ENCODE assay signal across 27 cellular contexts in the genomic region with DNA sequence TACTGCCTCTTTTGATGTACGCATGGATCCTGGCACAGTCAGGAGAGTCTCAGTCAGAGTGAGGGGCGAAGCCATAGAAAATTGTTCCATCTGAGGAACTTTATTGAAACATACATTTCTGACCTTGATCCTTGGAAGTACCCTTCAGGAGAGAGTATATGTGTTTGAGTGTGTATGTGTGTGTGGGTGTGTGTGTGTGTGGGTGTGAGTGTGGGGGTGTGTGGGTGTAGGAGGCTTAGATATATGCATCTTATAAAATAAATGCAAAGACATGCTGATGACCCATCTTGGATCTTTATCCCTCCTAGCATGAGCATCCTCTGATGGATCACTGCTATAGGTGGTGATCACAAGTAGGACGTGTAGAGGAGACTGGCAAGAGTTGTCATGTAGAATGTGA.
"Had no signal": no experiment of that assay in that cellular context is flagged by ENCODE, and none has a peak within 500 bp of the region (broad histone marks: within the 10 kb centered on the region; RNA-seq: fewer than 3 reads in every experiment).

No MANE protein-coding gene starts in this region.

- H3K27ac ChIP-seq: adrenal gland, body of pancreas, breast epithelium, SJCRH30, SK-N-MC had no signal

- H3K36me3 ChIP-seq: adrenal gland, breast epithelium, SJCRH30 had no signal

- H3K27me3 ChIP-seq: adrenal gland, body of pancreas, breast epithelium, SJCRH30 had no signal

- H3K9me3 ChIP-seq: adrenal gland, body of pancreas, breast epithelium, SJCRH30 had no signal

- ATAC-seq: activated CD4-positive, alpha-beta T cell treated with anti-CD3 and anti-CD28 coated beads for 36 hours; activated CD4-positive, CD25-positive, alpha-beta regulatory T cell treated with anti-CD3 and anti-CD28 coated beads, Interleukin-2, amount 50 U/mL, for 24 hours; activated CD8-positive, alpha-beta T cell treated with anti-CD3 and anti-CD28 coated beads, Interleukin-2, amount 10 ng/mL, durations not matched to agents 7 days and 5 days; activated naive CD4-positive, alpha-beta T cell treated with anti-CD3 and anti-CD28 coated beads, Interleukin-2, amount 50 U/mL, for 72 hours; body of pancreas; Panc1 had no signal

- H3K27ac Mint-ChIP-seq: activated CD4-positive, alpha-beta T cell treated with anti-CD3 and anti-CD28 coated beads for 36 hours; activated CD4-positive, alpha-beta T cell treated with anti-CD3 and anti-CD28 coated beads, Interleukin-2, amount 10 ng/mL, durations not matched to agents 7 days and 5 days; activated CD8-positive, alpha-beta T cell treated with anti-CD3 and anti-CD28 coated beads, Interleukin-2, amount 10 ng/mL, durations not matched to agents 7 days and 5 days; activated naive CD4-positive, alpha-beta T cell treated with anti-CD3 and anti-CD28 coated beads for 36 hours; activated naive CD4-positive, alpha-beta T cell treated with anti-CD3 and anti-CD28 coated beads, Interleukin-2, amount 50 U/mL, for 72 hours; activated T-cell treated with anti-CD3 and anti-CD28 coated beads, Interleukin-2, amount 50 U/mL, for 24 hours; T-helper 1 cell treated with Interleukin-12 subunit alpha and Interleukin-12 subunit beta and Interleukin-4 antibody, amounts not matched to agents 30 μg/mL and 1 μg/mL, for 36 hours; T-helper 2 cell treated with Interferon-gamma antibody and Interleukin-4, amounts not matched to agents 5 μg/mL and 100 μg/mL, for 36 hours had no signal

- H3K4me3 Mint-ChIP-seq: activated CD4-positive, alpha-beta T cell treated with anti-CD3 and anti-CD28 coated beads for 36 hours; activated CD4-positive, alpha-beta T cell treated with anti-CD3 and anti-CD28 coated beads, Interleukin-2, amount 10 ng/mL, durations not matched to agents 7 days and 5 days; activated CD8-positive, alpha-beta T cell treated with anti-CD3 and anti-CD28 coated beads, Interleukin-2, amount 10 ng/mL, durations not matched to agents 7 days and 5 days; activated naive CD4-positive, alpha-beta T cell treated with anti-CD3 and anti-CD28 coated beads for 36 hours; activated T-cell treated with anti-CD3 and anti-CD28 coated beads, Interleukin-2, amount 50 U/mL, for 24 hours; activated T-helper 1 cell treated with anti-CD3 and anti-CD28 coated beads, Interleukin-12 subunit alpha, Interleukin-12 subunit beta, Interleukin-2, Interleukin-4 antibody, amounts not matched to agents 30 ng/mL and 10 ng/mL and 1 ng/mL, durations not matched to agents 14 hours and 24 hours and 36 hours; T-helper 1 cell treated with Interleukin-12 subunit alpha and Interleukin-12 subunit beta and Interleukin-4 antibody, amounts not matched to agents 30 μg/mL and 1 μg/mL, for 36 hours; T-helper 2 cell treated with Interferon-gamma antibody and Interleukin-4, amounts not matched to agents 5 μg/mL and 100 μg/mL, for 36 hours had no signal

- DNase-seq: activated CD4-positive, alpha-beta T cell treated with anti-CD3 and anti-CD28 coated beads for 36 hours; activated CD4-positive, alpha-beta T cell treated with anti-CD3 and anti-CD28 coated beads, Interleukin-2, amount 10 ng/mL, durations not matched to agents 7 days and 5 days; activated CD4-positive, alpha-beta T cell treated with anti-CD3 and anti-CD28 coated beads, Interleukin-2, amount 50 U/mL, for 48 hours; activated CD8-positive, alpha-beta T cell treated with anti-CD3 and anti-CD28 coated beads, Interleukin-2, amount 10 ng/mL, durations not matched to agents 7 days and 5 days; activated gamma-delta T cell treated with Interleukin-2 at 50 U/mL for 16 hours; activated naive CD4-positive, alpha-beta T cell treated with anti-CD3 and anti-CD28 coated beads for 36 hours; activated T-cell treated with anti-CD3 and anti-CD28 coated beads, Interleukin-2, amount 50 U/mL, for 24 hours; adrenal gland; body of pancreas; NCI-H1092 treated with DMSO at 0.1 percent for 48 hours; NCI-H1417; NCI-H187 treated with DMSO at 0.1 percent for 48 hours; NCI-H2081; NCI-H226; NCI-H524 treated with DMSO at 0.1 percent for 48 hours; SHP77; SJCRH30 had no signal

- FAIRE-seq: astrocyte, TTC549 had no signal

- H3K9me3 Mint-ChIP-seq: activated CD4-positive, alpha-beta T cell treated with anti-CD3 and anti-CD28 coated beads, Interleukin-2, amount 10 ng/mL, durations not matched to agents 7 days and 5 days; activated naive CD4-positive, alpha-beta T cell treated with anti-CD3 and anti-CD28 coated beads for 36 hours; activated T-cell treated with anti-CD3 and anti-CD28 coated beads, Interleukin-2, amount 50 U/mL, for 24 hours; activated T-helper 1 cell treated with anti-CD3 and anti-CD28 coated beads, Interleukin-12 subunit alpha, Interleukin-12 subunit beta, Interleukin-2, Interleukin-4 antibody, amounts not matched to agents 30 ng/mL and 10 ng/mL and 1 ng/mL, durations not matched to agents 14 hours and 24 hours and 36 hours; T-helper 1 cell treated with Interleukin-12 subunit alpha and Interleukin-12 subunit beta and Interleukin-4 antibody, amounts not matched to agents 30 μg/mL and 1 μg/mL, for 36 hours; T-helper 2 cell treated with Interferon-gamma antibody and Interleukin-4, amounts not matched to agents 5 μg/mL and 100 μg/mL, for 36 hours had no signal

- H3K4me3 ChIP-seq: adrenal gland, body of pancreas, breast epithelium, SJCRH30, SK-N-MC had no signal
